ENCODE assay signal across 8 cellular contexts in genomic region chr3:13091898-13092620, GRCh38. TPM values are rescaled to one million over a fixed set of nuclear protein-coding genes. Genes with fewer than 3 reads are reported as not detected.
A peak's percentile ranks its signal among the peaks of the same experiment; 100 is the strongest.
DNase-seq lines count a peak whose midpoint lies in the region; ATAC-seq, FAIRE-seq and TF ChIP-seq lines count a peak whose summit lies in the region.

No MANE protein-coding gene starts in this region.

- H3K4me1 Mint-ChIP-seq in GM23338: peaks cover 19% of the 10 kb centered on the region
- H3K4me1 Mint-ChIP-seq in activated B cell treated with CpG ODN at 0.5 μM for 24 hours: peaks cover 71% of the 10 kb centered on the region

- H3K36me3 ChIP-seq in GM23338 (ENCODE audit: insufficient read depth) (no peaks in the 10 kb centered on the region), breast epithelium (no peaks in the 10 kb centered on the region), kidney (ENCODE audit: control insufficient read depth in 1 of 2, insufficient read depth in 2 of 2, low read length in 2 of 2) (no peaks in the 10 kb centered on the region)

- no peaks in the 10 kb centered on the region for H3K36me3 Mint-ChIP-seq in GM23338 (ENCODE audit: low read depth)
- no peaks in the 10 kb centered on the region for H3K36me3 Mint-ChIP-seq in activated B cell treated with CpG ODN at 0.5 μM for 24 hours (ENCODE audit: low read depth)

- no peaks in the 10 kb centered on the region for H3F3A ChIP-seq in GM23338 (replicated peaks; ENCODE audit: low read depth)

- no peaks in the 10 kb centered on the region for H4K20me1 ChIP-seq in GM23338 (replicated peaks; ENCODE audit: insufficient read depth)

- ATAC-seq in GM23338: peak; percentile 87
- ATAC-seq in activated B cell treated with CpG ODN at 0.5 μM for 24 hours (ENCODE audit: low read depth): peak; percentile 49
- ATAC-seq in HG03196 (IDR thresholded peaks at IDR 0.05; ENCODE audit: unreplicated experiment): no peak

- FAIRE-seq in kidney (lab: Jason Lieb, UNC): no peak

- CTCF ChIA-PET in activated B cell treated with CpG ODN at 0.5 μM for 24 hours (lab: Charles Lee): interaction anchor here (0.6 to 4.3 kb wide), 53 partner anchors 8 to 559 kb away, joined by 3 to 76 read pairs (median 4); partner anchors contain the start of gene HDAC11

- H3K9me3 ChIP-seq in breast epithelium: no peaks in the 10 kb centered on the region
- H3K9me3 ChIP-seq in kidney (ENCODE audit: control insufficient read depth in 1 of 2, low read length in 2 of 2): no peaks in the 10 kb centered on the region

- no peaks in the 10 kb centered on the region for H3K9me3 Mint-ChIP-seq in GM23338
- H3K9me3 Mint-ChIP-seq in activated B cell treated with CpG ODN at 0.5 μM for 24 hours: no peaks in the 10 kb centered on the region

- H3K27ac Mint-ChIP-seq in GM23338 (no peak overlapping the region), activated B cell treated with CpG ODN at 0.5 μM for 24 hours (peak overlapping the region; percentile 35)

- H3K9me2 ChIP-seq in GM23338 (ENCODE audit: insufficient read depth): no peaks in the 10 kb centered on the region

- no peaks in the 10 kb centered on the region for H3K4me1 ChIP-seq in GM23338 (ENCODE audit: insufficient read depth)
- no peaks in the 10 kb centered on the region for H3K4me1 ChIP-seq in breast epithelium
- no peaks in the 10 kb centered on the region for H3K4me1 ChIP-seq in kidney (ENCODE audit: control insufficient read depth in 1 of 2, insufficient read depth in 1 of 2, low read depth in 1 of 2, low read length in 2 of 2)

- DNase-seq in DMS114 treated with DMSO at 0.1 percent for 48 hours (lab: John Stamatoyannopoulos, UW; ENCODE audit: unreplicated experiment): peak; percentile 38
- peak; percentile 86 for DNase-seq in GM23338 (ENCODE audit: low spot score)
- peak; percentile 33 for DNase-seq in NCI-H1105 (lab: John Stamatoyannopoulos, UW)
- DNase-seq in activated B cell treated with CpG ODN at 0.5 μM for 24 hours: peak; percentile 80
- DNase-seq in breast epithelium (ENCODE audit: low spot score in 2 of 2): peak; percentile 80 to 94
- DNase-seq in kidney: peak; percentile 89
- DNase-seq in stimulated activated CD4-positive, alpha-beta T cell treated with anti-CD3 and anti-CD28 coated beads, Interleukin-1b, Interleukin-23, amount 100 ng/mL, for 1 hour (ENCODE audit: low read depth in 2 of 2): peak; percentile 49 to 75

- POLR2A ChIA-PET in activated B cell treated with CpG ODN at 0.5 μM for 24 hours (lab: Charles Lee): interaction anchor here (0.5 to 2.7 kb wide), 13 partner anchors 9 to 556 kb away, joined by 3 to 18 read pairs (median 6); no protein-coding TSS in a partner anchor

- H3K79me2 ChIP-seq in GM23338 (replicated peaks; ENCODE audit: insufficient read depth): no peaks in the 10 kb centered on the region

- no peaks in the 10 kb centered on the region for H3K27me3 ChIP-seq in GM23338 (ENCODE audit: insufficient read depth)
- H3K27me3 ChIP-seq in breast epithelium: no peaks in the 10 kb centered on the region

- TF ChIP-seq POLR2A in breast epithelium (IDR thresholded peaks at IDR 0.05): no peak

- H3K4me3 ChIP-seq in GM23338 (no peak overlapping the region), breast epithelium (no peak overlapping the region), kidney (ENCODE audit: low read length in 2 of 2) (no peak overlapping the region)

- H3K4me3 Mint-ChIP-seq in GM23338 (no peak overlapping the region), activated B cell treated with CpG ODN at 0.5 μM for 24 hours (no peak overlapping the region)

- no peak overlapping the region; the same call in 1 of the 2 replicates for H2AFZ ChIP-seq in GM23338

- peaks cover 11% of the 10 kb centered on the region for H3K27me3 Mint-ChIP-seq in GM23338 (ENCODE audit: insufficient read depth, low read depth, poor library complexity)
- peaks cover 10% of the 10 kb centered on the region for H3K27me3 Mint-ChIP-seq in activated B cell treated with CpG ODN at 0.5 μM for 24 hours

- intact Hi-C loops in activated B cell treated with CpG ODN at 0.5 μM for 24 hours (cut with micrococcal nuclease) (loop anchor here (1.0 to 5.0 kb wide), 8 partner anchors 18 to 556 kb away; no protein-coding TSS in a partner anchor), breast epithelium (cut with DNase I; ENCODE audit: low total_unique reads) (no loop called here), kidney (cut with DNase I) (loop anchor here (5.0 kb wide), 1 partner anchor 360 kb away; no protein-coding TSS in a partner anchor)

- H3K4me2 ChIP-seq in GM23338: no peak overlapping the region

- H3K27ac ChIP-seq in GM23338 (ENCODE audit: low read depth) (no peak overlapping the region), breast epithelium (peak overlapping the region in 1 of 2 donors; percentile 0), kidney (ENCODE audit: low read depth in 2 of 2, low read length in 2 of 2) (no peak overlapping the region)

- TF ChIP-seq CTCF in GM23338 (conservative IDR thresholded peaks at IDR 0.05; ENCODE audit: low read depth in 2 of 2) (peak; percentile 75 to 92), activated B cell treated with CpG ODN at 0.5 μM for 24 hours (IDR thresholded peaks at IDR 0.05) (peak; percentile 33), breast epithelium (IDR thresholded peaks at IDR 0.05) (peak; percentile 83 to 96 (median 93)), kidney (IDR thresholded peaks at IDR 0.05; ENCODE audit: borderline replicate concordance, extremely low read depth, insufficient read depth) (peak; percentile 96)

- H3K9ac ChIP-seq in kidney (ENCODE audit: low read length in 2 of 2): no peak overlapping the region

TF ChIP-seq in GM23338, 12 proteins besides CTCF, POLR2A, EP300 and RAD21 (continues in another document):
- TF ChIP-seq, protein P1, sequence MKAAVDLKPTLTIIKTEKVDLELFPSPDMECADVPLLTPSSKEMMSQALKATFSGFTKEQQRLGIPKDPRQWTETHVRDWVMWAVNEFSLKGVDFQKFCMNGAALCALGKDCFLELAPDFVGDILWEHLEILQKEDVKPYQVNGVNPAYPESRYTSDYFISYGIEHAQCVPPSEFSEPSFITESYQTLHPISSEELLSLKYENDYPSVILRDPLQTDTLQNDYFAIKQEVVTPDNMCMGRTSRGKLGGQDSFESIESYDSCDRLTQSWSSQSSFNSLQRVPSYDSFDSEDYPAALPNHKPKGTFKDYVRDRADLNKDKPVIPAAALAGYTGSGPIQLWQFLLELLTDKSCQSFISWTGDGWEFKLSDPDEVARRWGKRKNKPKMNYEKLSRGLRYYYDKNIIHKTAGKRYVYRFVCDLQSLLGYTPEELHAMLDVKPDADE (IDR thresholded peaks at IDR 0.05): no peak
- TF ChIP-seq ZNF331 (CRISPR knock-in tag; IDR thresholded peaks at IDR 0.05; ENCODE audit: low read depth) (no peak), EZH2 (IDR thresholded peaks at IDR 0.05; ENCODE audit: low read depth, unreplicated experiment) (no peak), POLR2AphosphoS5 (IDR thresholded peaks at IDR 0.05; ENCODE audit: low read depth) (no peak), CREB1 (CRISPR knock-in tag; IDR thresholded peaks at IDR 0.05; ENCODE audit: low read depth) (no peak), NANOG (IDR thresholded peaks at IDR 0.05; ENCODE audit: borderline replicate concordance) (no peak)

RNA-seq across cellular contexts. Expression of gene IQSEC1, which starts 18.8 kb away (rescaled TPM):
- total RNA-seq in GM23338 (2014; rRNA removed; shearing (Covaris generic)): 36.2 and 51.9 TPM in 2 replicates
- polyA plus RNA-seq in GM23338 (2016; fragmentation: Nextera tagmentation; extraction: Ambion mirVana) (7.7 and 8.0 TPM in 2 replicates), kidney (ENCODE audit: insufficient read depth, low read depth, low replicate concordance) (15.1 TPM)
- total RNA-seq in activated B cell treated with CpG ODN at 0.5 μM for 24 hours (260 and 296 TPM in 2 replicates), breast epithelium (10 to 100 TPM; 26.9 to 45.4 (median 26.9) TPM), kidney (45.7 TPM)

Comparison
In these comparisons a context has a peak if more than half of its experiments do, and no peak if none do; other contexts are left out.
1. DNase-seq: peak in every context shown above with its lines; median percentile 89 in kidney; 87 in breast epithelium; 86 in GM23338; 80 in activated B cell treated with CpG ODN at 0.5 μM for 24 hours; 62 in stimulated activated CD4-positive, alpha-beta T cell treated with anti-CD3 and anti-CD28 coated beads, Interleukin-1b, Interleukin-23, amount 100 ng/mL, for 1 hour; 38 in DMS114 treated with DMSO at 0.1 percent for 48 hours; 33 in NCI-H1105.
2. CTCF ChIP-seq: peak in every context shown above with its lines; median percentile 96 in kidney; 93 in breast epithelium; 84 in GM23338; 33 in activated B cell treated with CpG ODN at 0.5 μM for 24 hours.